Comparison of ENCODE assay signal across 1 cellular context in the genomic region with DNA sequence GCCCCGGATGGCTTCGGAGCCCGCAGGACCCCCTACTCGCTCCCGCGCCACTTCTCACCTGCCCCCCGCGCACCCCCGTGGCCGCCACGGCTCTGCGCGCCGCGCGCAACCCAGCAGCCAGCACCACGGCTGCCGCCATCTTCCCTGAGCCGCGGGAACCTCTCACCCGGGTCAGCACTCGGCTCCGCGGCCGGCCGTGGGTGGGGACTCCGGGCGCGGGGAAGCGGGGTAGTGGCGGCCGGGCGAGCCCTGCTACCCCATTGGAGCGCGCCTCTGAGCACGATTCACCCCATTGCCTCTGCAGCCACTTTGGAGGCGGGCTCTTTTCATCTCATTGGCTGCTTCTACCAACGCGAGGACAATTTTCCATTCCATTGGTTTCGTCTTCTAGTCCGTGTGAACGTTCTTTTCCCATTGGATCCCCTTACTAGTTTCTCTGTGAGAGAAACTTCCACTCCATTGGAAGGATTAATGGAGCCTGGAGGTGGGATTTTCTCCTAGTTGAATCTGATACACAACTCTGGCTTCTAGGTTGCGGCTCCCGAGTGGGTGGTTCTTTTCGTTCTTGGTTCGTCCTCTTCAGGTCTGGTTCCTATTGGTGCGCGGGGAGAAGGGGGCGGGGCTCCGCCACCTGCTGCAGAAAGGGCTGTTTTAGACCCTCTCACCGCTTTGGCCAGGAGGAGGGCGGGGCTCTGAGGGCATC.
TF ChIP-seq lines count a peak whose summit lies in the region.

A gene (minus strand): TSS at position 202 of the 703 bp plus-strand sequence. CDS start 63 bp downstream, at position 139.

TF ChIP-seq in HEK293, 187 proteins besides CTCF, POLR2A, EP300 and RAD21 (continued from another document and continues in another):
- TF ChIP-seq, protein P1, sequence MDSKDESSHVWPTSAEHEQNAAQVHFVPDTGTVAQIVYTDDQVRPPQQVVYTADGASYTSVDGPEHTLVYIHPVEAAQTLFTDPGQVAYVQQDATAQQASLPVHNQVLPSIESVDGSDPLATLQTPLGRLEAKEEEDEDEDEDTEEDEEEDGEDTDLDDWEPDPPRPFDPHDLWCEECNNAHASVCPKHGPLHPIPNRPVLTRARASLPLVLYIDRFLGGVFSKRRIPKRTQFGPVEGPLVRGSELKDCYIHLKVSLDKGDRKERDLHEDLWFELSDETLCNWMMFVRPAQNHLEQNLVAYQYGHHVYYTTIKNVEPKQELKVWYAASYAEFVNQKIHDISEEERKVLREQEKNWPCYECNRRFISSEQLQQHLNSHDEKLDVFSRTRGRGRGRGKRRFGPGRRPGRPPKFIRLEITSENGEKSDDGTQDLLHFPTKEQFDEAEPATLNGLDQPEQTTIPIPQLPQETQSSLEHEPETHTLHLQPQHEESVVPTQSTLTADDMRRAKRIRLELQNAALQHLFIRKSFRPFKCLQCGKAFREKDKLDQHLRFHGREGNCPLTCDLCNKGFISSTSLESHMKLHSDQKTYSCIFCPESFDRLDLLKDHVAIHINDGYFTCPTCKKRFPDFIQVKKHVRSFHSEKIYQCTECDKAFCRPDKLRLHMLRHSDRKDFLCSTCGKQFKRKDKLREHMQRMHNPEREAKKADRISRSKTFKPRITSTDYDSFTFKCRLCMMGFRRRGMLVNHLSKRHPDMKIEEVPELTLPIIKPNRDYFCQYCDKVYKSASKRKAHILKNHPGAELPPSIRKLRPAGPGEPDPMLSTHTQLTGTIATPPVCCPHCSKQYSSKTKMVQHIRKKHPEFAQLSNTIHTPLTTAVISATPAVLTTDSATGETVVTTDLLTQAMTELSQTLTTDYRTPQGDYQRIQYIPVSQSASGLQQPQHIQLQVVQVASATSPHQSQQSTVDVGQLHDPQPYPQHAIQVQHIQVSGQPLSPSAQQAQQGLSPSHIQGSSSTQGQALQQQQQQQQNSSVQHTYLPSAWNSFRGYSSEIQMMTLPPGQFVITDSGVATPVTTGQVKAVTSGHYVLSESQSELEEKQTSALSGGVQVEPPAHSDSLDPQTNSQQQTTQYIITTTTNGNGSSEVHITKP (tag by site-specific recombination; IDR thresholded peaks at IDR 0.05): peak; percentile 93
- no peak for TF ChIP-seq ZNF548 (tag by site-specific recombination; IDR thresholded peaks at IDR 0.05)
- no peak for TF ChIP-seq ZNF707 (tag by site-specific recombination; IDR thresholded peaks at IDR 0.05)
- TF ChIP-seq OSR2 (tag by site-specific recombination; IDR thresholded peaks at IDR 0.05): no peak
- TF ChIP-seq, protein P2, sequence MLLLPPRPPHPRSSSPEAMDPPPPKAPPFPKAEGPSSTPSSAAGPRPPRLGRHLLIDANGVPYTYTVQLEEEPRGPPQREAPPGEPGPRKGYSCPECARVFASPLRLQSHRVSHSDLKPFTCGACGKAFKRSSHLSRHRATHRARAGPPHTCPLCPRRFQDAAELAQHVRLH (tag by site-specific recombination; IDR thresholded peaks at IDR 0.05): no peak
- no peak for TF ChIP-seq ZNF664 (tag by site-specific recombination; IDR thresholded peaks at IDR 0.05)
- no peak for TF ChIP-seq ZNF549 (tag by site-specific recombination; IDR thresholded peaks at IDR 0.05)
- peak; percentile 34; the same call in 1 of the 2 replicates for TF ChIP-seq KLF9 (tag by site-specific recombination; IDR thresholded peaks at IDR 0.05; ENCODE audit: low read depth)
- TF ChIP-seq ZNF157 (tag by site-specific recombination; IDR thresholded peaks at IDR 0.05): no peak
- TF ChIP-seq ZNF768 (tag by site-specific recombination; IDR thresholded peaks at IDR 0.05): no peak
- TF ChIP-seq, protein P3, sequence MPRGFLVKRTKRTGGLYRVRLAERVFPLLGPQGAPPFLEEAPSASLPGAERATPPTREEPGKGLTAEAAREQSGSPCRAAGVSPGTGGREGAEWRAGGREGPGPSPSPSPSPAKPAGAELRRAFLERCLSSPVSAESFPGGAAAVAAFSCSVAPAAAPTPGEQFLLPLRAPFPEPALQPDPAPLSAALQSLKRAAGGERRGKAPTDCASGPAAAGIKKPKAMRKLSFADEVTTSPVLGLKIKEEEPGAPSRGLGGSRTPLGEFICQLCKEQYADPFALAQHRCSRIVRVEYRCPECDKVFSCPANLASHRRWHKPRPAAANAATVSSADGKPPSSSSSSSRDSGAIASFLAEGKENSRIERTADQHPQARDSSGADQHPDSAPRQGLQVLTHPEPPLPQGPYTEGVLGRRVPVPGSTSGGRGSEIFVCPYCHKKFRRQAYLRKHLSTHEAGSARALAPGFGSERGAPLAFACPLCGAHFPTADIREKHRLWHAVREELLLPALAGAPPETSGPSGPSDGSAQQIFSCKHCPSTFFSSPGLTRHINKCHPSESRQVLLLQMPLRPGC (tag by site-specific recombination; IDR thresholded peaks at IDR 0.05): no peak
- no peak for TF ChIP-seq ZNF416 (tag by site-specific recombination; IDR thresholded peaks at IDR 0.05)
- TF ChIP-seq KLF7 (tag by site-specific recombination; IDR thresholded peaks at IDR 0.05; ENCODE audit: borderline replicate concordance): no peak
- no peak for TF ChIP-seq GLI4 (tag by site-specific recombination; IDR thresholded peaks at IDR 0.05)
- TF ChIP-seq MYNN (tag by site-specific recombination; IDR thresholded peaks at IDR 0.05; ENCODE audit: borderline replicate concordance): no peak
- TF ChIP-seq ZNF560 (tag by site-specific recombination; IDR thresholded peaks at IDR 0.05; ENCODE audit: borderline replicate concordance): no peak
- TF ChIP-seq ZNF214 (tag by site-specific recombination; IDR thresholded peaks at IDR 0.05; ENCODE audit: borderline replicate concordance): no peak
- TF ChIP-seq ZNF660 (tag by site-specific recombination; IDR thresholded peaks at IDR 0.05): peak; percentile 53; the same call in 1 of the 2 replicates
- TF ChIP-seq HOXA7 (CRISPR knock-in tag; IDR thresholded peaks at IDR 0.05; ENCODE audit: borderline replicate concordance): no peak
- TF ChIP-seq ZNF114 (tag by site-specific recombination; IDR thresholded peaks at IDR 0.05): no peak
- TF ChIP-seq YY1 (tag by site-specific recombination; IDR thresholded peaks at IDR 0.05): peak; percentile 82
- TF ChIP-seq, protein P4, sequence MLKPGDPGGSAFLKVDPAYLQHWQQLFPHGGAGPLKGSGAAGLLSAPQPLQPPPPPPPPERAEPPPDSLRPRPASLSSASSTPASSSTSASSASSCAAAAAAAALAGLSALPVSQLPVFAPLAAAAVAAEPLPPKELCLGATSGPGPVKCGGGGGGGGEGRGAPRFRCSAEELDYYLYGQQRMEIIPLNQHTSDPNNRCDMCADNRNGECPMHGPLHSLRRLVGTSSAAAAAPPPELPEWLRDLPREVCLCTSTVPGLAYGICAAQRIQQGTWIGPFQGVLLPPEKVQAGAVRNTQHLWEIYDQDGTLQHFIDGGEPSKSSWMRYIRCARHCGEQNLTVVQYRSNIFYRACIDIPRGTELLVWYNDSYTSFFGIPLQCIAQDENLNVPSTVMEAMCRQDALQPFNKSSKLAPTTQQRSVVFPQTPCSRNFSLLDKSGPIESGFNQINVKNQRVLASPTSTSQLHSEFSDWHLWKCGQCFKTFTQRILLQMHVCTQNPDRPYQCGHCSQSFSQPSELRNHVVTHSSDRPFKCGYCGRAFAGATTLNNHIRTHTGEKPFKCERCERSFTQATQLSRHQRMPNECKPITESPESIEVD (tag by site-specific recombination; IDR thresholded peaks at IDR 0.05): no peak
- TF ChIP-seq ZNF624 (tag by site-specific recombination; IDR thresholded peaks at IDR 0.05): no peak
- TF ChIP-seq ZNF292 (tag by site-specific recombination; IDR thresholded peaks at IDR 0.05; ENCODE audit: borderline replicate concordance, low read depth): no peak
- peak; percentile 88; the same call in 1 of the 2 replicates for TF ChIP-seq ZNF350 (tag by site-specific recombination; IDR thresholded peaks at IDR 0.05)
- peak; percentile 85 for TF ChIP-seq GLIS2 (tag by site-specific recombination; IDR thresholded peaks at IDR 0.05)
- TF ChIP-seq, protein P5, sequence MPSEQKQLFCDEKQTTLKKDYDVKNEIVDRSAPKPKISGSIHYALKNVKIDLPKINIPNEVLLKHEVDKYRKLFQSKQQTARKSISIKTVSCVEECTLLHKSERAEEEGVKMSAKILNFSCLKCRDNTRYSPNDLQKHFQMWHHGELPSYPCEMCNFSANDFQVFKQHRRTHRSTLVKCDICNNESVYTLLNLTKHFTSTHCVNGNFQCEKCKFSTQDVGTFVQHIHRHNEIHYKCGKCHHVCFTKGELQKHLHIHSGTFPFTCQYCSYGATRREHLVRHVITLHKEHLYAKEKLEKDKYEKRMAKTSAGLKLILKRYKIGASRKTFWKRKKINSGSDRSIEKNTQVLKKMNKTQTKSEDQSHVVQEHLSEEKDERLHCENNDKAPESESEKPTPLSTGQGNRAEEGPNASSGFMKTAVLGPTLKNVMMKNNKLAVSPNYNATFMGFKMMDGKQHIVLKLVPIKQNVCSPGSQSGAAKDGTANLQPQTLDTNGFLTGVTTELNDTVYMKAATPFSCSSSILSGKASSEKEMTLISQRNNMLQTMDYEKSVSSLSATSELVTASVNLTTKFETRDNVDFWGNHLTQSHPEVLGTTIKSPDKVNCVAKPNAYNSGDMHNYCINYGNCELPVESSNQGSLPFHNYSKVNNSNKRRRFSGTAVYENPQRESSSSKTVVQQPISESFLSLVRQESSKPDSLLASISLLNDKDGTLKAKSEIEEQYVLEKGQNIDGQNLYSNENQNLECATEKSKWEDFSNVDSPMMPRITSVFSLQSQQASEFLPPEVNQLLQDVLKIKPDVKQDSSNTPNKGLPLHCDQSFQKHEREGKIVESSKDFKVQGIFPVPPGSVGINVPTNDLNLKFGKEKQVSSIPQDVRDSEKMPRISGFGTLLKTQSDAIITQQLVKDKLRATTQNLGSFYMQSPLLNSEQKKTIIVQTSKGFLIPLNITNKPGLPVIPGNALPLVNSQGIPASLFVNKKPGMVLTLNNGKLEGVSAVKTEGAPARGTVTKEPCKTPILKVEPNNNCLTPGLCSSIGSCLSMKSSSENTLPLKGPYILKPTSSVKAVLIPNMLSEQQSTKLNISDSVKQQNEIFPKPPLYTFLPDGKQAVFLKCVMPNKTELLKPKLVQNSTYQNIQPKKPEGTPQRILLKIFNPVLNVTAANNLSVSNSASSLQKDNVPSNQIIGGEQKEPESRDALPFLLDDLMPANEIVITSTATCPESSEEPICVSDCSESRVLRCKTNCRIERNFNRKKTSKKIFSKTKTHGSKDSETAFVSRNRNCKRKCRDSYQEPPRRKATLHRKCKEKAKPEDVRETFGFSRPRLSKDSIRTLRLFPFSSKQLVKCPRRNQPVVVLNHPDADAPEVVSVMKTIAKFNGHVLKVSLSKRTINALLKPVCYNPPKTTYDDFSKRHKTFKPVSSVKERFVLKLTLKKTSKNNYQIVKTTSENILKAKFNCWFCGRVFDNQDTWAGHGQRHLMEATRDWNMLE (tag by site-specific recombination; conservative IDR thresholded peaks at IDR 0.05; ENCODE audit: low read depth): no peak; the same call in 1 of the 2 replicates
- TF ChIP-seq ZNF239 (tag by site-specific recombination; IDR thresholded peaks at IDR 0.05): no peak
- TF ChIP-seq ZNF776 (tag by site-specific recombination; IDR thresholded peaks at IDR 0.05; ENCODE audit: borderline replicate concordance): no peak
- no peak for TF ChIP-seq ZNF274 (IDR thresholded peaks at IDR 0.05; ENCODE audit: low read length)
- no peak for TF ChIP-seq ZNF274 (tag by site-specific recombination; IDR thresholded peaks at IDR 0.05; ENCODE audit: borderline replicate concordance)
- TF ChIP-seq, protein P6, sequence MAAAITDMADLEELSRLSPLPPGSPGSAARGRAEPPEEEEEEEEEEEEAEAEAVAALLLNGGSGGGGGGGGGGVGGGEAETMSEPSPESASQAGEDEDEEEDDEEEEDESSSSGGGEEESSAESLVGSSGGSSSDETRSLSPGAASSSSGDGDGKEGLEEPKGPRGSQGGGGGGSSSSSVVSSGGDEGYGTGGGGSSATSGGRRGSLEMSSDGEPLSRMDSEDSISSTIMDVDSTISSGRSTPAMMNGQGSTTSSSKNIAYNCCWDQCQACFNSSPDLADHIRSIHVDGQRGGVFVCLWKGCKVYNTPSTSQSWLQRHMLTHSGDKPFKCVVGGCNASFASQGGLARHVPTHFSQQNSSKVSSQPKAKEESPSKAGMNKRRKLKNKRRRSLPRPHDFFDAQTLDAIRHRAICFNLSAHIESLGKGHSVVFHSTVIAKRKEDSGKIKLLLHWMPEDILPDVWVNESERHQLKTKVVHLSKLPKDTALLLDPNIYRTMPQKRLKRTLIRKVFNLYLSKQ (tag by site-specific recombination; IDR thresholded peaks at IDR 0.05; ENCODE audit: borderline replicate concordance): no peak
- TF ChIP-seq, protein P7, sequence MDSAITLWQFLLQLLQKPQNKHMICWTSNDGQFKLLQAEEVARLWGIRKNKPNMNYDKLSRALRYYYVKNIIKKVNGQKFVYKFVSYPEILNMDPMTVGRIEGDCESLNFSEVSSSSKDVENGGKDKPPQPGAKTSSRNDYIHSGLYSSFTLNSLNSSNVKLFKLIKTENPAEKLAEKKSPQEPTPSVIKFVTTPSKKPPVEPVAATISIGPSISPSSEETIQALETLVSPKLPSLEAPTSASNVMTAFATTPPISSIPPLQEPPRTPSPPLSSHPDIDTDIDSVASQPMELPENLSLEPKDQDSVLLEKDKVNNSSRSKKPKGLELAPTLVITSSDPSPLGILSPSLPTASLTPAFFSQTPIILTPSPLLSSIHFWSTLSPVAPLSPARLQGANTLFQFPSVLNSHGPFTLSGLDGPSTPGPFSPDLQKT (IDR thresholded peaks at IDR 0.05; ENCODE audit: borderline replicate concordance, low read depth, low read length): no peak
- TF ChIP-seq FEZF1 (tag by site-specific recombination; IDR thresholded peaks at IDR 0.05): no peak
- TF ChIP-seq, protein P8, sequence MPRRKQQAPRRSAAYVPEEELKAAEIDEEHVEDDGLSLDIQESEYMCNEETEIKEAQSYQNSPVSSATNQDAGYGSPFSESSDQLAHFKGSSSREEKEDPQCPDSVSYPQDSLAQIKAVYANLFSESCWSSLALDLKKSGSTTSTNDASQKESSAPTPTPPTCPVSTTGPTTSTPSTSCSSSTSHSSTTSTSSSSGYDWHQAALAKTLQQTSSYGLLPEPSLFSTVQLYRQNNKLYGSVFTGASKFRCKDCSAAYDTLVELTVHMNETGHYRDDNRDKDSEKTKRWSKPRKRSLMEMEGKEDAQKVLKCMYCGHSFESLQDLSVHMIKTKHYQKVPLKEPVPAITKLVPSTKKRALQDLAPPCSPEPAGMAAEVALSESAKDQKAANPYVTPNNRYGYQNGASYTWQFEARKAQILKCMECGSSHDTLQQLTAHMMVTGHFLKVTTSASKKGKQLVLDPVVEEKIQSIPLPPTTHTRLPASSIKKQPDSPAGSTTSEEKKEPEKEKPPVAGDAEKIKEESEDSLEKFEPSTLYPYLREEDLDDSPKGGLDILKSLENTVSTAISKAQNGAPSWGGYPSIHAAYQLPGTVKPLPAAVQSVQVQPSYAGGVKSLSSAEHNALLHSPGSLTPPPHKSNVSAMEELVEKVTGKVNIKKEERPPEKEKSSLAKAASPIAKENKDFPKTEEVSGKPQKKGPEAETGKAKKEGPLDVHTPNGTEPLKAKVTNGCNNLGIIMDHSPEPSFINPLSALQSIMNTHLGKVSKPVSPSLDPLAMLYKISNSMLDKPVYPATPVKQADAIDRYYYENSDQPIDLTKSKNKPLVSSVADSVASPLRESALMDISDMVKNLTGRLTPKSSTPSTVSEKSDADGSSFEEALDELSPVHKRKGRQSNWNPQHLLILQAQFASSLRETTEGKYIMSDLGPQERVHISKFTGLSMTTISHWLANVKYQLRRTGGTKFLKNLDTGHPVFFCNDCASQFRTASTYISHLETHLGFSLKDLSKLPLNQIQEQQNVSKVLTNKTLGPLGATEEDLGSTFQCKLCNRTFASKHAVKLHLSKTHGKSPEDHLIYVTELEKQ (tag by site-specific recombination; IDR thresholded peaks at IDR 0.05; ENCODE audit: borderline replicate concordance): no peak
- no peak for TF ChIP-seq ZNF529 (tag by site-specific recombination; IDR thresholded peaks at IDR 0.05; ENCODE audit: insufficient replicate concordance)
- no peak for TF ChIP-seq ZNF654 (tag by site-specific recombination; IDR thresholded peaks at IDR 0.05; ENCODE audit: low read depth)
- no peak for TF ChIP-seq ZNF585B (tag by site-specific recombination; IDR thresholded peaks at IDR 0.05)
- TF ChIP-seq ZNF354C (tag by site-specific recombination; IDR thresholded peaks at IDR 0.05; ENCODE audit: borderline replicate concordance, low read depth): no peak
- TF ChIP-seq ZNF19 (tag by site-specific recombination; IDR thresholded peaks at IDR 0.05; ENCODE audit: low read depth): no peak
